Comparison of ENCODE assay signal across 12 cellular contexts in genomic region chr1:116559304-116559761, GRCh38. TPM values are rescaled to one million over a fixed set of nuclear protein-coding genes. Genes with fewer than 3 reads are reported as not detected.
DNase-seq lines count a peak whose midpoint lies in the region; ATAC-seq and FAIRE-seq lines count a peak whose summit lies in the region.
"Had no signal": no experiment of that assay in that cellular context is flagged by ENCODE, and none has a peak within 500 bp of the region (broad histone marks: within the 10 kb centered on the region; RNA-seq: fewer than 3 reads in every experiment).

No MANE protein-coding gene starts in this region.

- H3K36me3 ChIP-seq in small intestine (ENCODE audit: control insufficient read depth in 2 of 2, insufficient read depth in 2 of 2, low read length in 2 of 2) = peaks cover 0 to 2% of the 10 kb centered on the region in 2 donors

- H3K9me3 ChIP-seq in small intestine (ENCODE audit: control insufficient read depth, low read depth) = no peaks in the 10 kb centered on the region
- H3K9me3 ChIP-seq: body of pancreas had no signal

- intact Hi-C loops in activated CD4-positive, alpha-beta memory T cell treated with anti-CD3 and anti-CD28 coated beads for 36 hours (cut with micrococcal nuclease) = loop anchor here (5.0 to 10.0 kb wide), 2 partner anchors 268 to 805 kb away; partner anchors contain the start of gene MAN1A2

- peak overlapping the region in 1 of 2 donors; percentile 2 for H3K27ac ChIP-seq in small intestine (ENCODE audit: low read depth in 1 of 2, low read length in 1 of 2)
- H3K27ac ChIP-seq: body of pancreas had no signal

- peaks cover 8 to 10% of the 10 kb centered on the region in 2 donors for H3K4me1 ChIP-seq in small intestine (ENCODE audit: control insufficient read depth in 2 of 2, insufficient read depth in 1 of 2, low read depth in 1 of 2, low read length in 1 of 2)

- ATAC-seq in GM21619 (IDR thresholded peaks at IDR 0.05; ENCODE audit: unreplicated experiment) = peak; percentile 40
- peak; percentile 38 for ATAC-seq in HG03439 (IDR thresholded peaks at IDR 0.05; ENCODE audit: unreplicated experiment)
- ATAC-seq: body of pancreas had no signal

- H3K4me3 Mint-ChIP-seq in activated CD4-positive, alpha-beta memory T cell treated with anti-CD3 and anti-CD28 coated beads, Interleukin-2, amount 10 ng/mL, durations not matched to agents 7 days and 5 days = peak overlapping the region; percentile 5
- H3K4me3 Mint-ChIP-seq in activated CD4-positive, alpha-beta memory T cell treated with anti-CD3 and anti-CD28 coated beads for 36 hours = no peak overlapping the region

- DNase-seq in activated CD4-positive, alpha-beta memory T cell treated with anti-CD3 and anti-CD28 coated beads, Interleukin-2, amount 10 ng/mL, durations not matched to agents 7 days and 5 days = no peak
- DNase-seq in activated CD4-positive, alpha-beta memory T cell treated with anti-CD3 and anti-CD28 coated beads for 36 hours = no peak
- DNase-seq in small intestine (peak; percentile 73), ecto neural progenitor cell (ENCODE audit: low spot score) (no peak), NCI-H345 treated with DMSO at 0.1 percent for 48 hours (lab: John Stamatoyannopoulos, UW; ENCODE audit: unreplicated experiment) (no peak), foreskin melanocyte (no peak)
- DNase-seq: body of pancreas, mammary epithelial cell, NCI-H1417 had no signal

- peaks cover 62% of the 10 kb centered on the region for H3K36me3 Mint-ChIP-seq in activated CD4-positive, alpha-beta memory T cell treated with anti-CD3 and anti-CD28 coated beads, Interleukin-2, amount 10 ng/mL, durations not matched to agents 7 days and 5 days (ENCODE audit: low read depth)
- peaks cover 23% of the 10 kb centered on the region for H3K36me3 Mint-ChIP-seq in activated CD4-positive, alpha-beta memory T cell treated with anti-CD3 and anti-CD28 coated beads for 36 hours

- peaks cover 18% of the 10 kb centered on the region for H3K9me3 Mint-ChIP-seq in activated CD4-positive, alpha-beta memory T cell treated with anti-CD3 and anti-CD28 coated beads, Interleukin-2, amount 10 ng/mL, durations not matched to agents 7 days and 5 days
- H3K9me3 Mint-ChIP-seq in activated CD4-positive, alpha-beta memory T cell treated with anti-CD3 and anti-CD28 coated beads for 36 hours = peaks cover 18% of the 10 kb centered on the region

- H3K27me3 Mint-ChIP-seq in activated CD4-positive, alpha-beta memory T cell treated with anti-CD3 and anti-CD28 coated beads, Interleukin-2, amount 10 ng/mL, durations not matched to agents 7 days and 5 days = no peaks in the 10 kb centered on the region
- no peaks in the 10 kb centered on the region for H3K27me3 Mint-ChIP-seq in activated CD4-positive, alpha-beta memory T cell treated with anti-CD3 and anti-CD28 coated beads for 36 hours

- H3K27ac Mint-ChIP-seq in activated CD4-positive, alpha-beta memory T cell treated with anti-CD3 and anti-CD28 coated beads, Interleukin-2, amount 10 ng/mL, durations not matched to agents 7 days and 5 days = peak overlapping the region; percentile 57
- H3K27ac Mint-ChIP-seq in activated CD4-positive, alpha-beta memory T cell treated with anti-CD3 and anti-CD28 coated beads for 36 hours = no peak overlapping the region

- no peaks in the 10 kb centered on the region for H3K27me3 ChIP-seq in small intestine (ENCODE audit: control insufficient read depth in 2 of 2, insufficient read depth in 2 of 2, low read length in 2 of 2)
- H3K27me3 ChIP-seq: body of pancreas had no signal

- H3K4me3 ChIP-seq in small intestine (ENCODE audit: low read depth in 1 of 2, low read length in 2 of 2) = no peak overlapping the region
- H3K4me3 ChIP-seq: body of pancreas had no signal

- WGBS in small intestine, 3 donors = 13 to 52% (median 21%) methylated on average over 8 of the region's 8 CpGs

- no peak for FAIRE-seq in small intestine (lab: Jason Lieb, UNC)
- FAIRE-seq: A204.1 had no signal

- POLR2A ChIA-PET in activated CD4-positive, alpha-beta memory T cell treated with anti-CD3 and anti-CD28 coated beads, Interleukin-2, amount 10 ng/mL, durations not matched to agents 7 days and 5 days (lab: Charles Lee) = interaction anchor here (1.0 to 4.9 kb wide), 4 partner anchors 11 to 55 kb away, joined by 3 to 48 read pairs (median 6); partner anchors contain the start of gene CD58
- POLR2A ChIA-PET in activated CD4-positive, alpha-beta memory T cell treated with anti-CD3 and anti-CD28 coated beads for 36 hours (lab: Charles Lee) = interaction anchor here (1.3 kb wide), 1 partner anchor 10 kb away, joined by 4 read pairs; no protein-coding TSS in a partner anchor

- H3K4me1 Mint-ChIP-seq in activated CD4-positive, alpha-beta memory T cell treated with anti-CD3 and anti-CD28 coated beads, Interleukin-2, amount 10 ng/mL, durations not matched to agents 7 days and 5 days = peaks cover 86% of the 10 kb centered on the region
- H3K4me1 Mint-ChIP-seq in activated CD4-positive, alpha-beta memory T cell treated with anti-CD3 and anti-CD28 coated beads for 36 hours (ENCODE audit: low read depth) = peaks cover 90% of the 10 kb centered on the region

- CTCF ChIA-PET in activated CD4-positive, alpha-beta memory T cell treated with anti-CD3 and anti-CD28 coated beads, Interleukin-2, amount 10 ng/mL, durations not matched to agents 7 days and 5 days (lab: Charles Lee) = interaction anchor here (1.7 kb wide), 1 partner anchor 11 kb away, joined by 4 read pairs; the partner anchor contains the start of gene CD58
- CTCF ChIA-PET in activated CD4-positive, alpha-beta memory T cell treated with anti-CD3 and anti-CD28 coated beads for 36 hours (lab: Charles Lee) = no interaction called here

RNA-seq across cellular contexts. Expression of gene CD58, which starts 11.5 kb away (rescaled TPM):
- total RNA-seq in activated CD4-positive, alpha-beta memory T cell treated with anti-CD3 and anti-CD28 coated beads, Interleukin-2, amount 10 ng/mL, durations not matched to agents 7 days and 5 days = 10 to 100 TPM; 55.2 to 59.7 TPM
- 10 to 100 TPM; 21.9 to 27.2 TPM for total RNA-seq in activated CD4-positive, alpha-beta memory T cell treated with anti-CD3 and anti-CD28 coated beads for 36 hours
- 10 to 100 TPM; 28.4 to 40.8 (median 28.6) TPM for polyA plus RNA-seq in small intestine
